ENCODE assay signal across 8 cellular contexts in genomic region chr11:123431619-123432018, GRCh38.
DNase-seq lines count a peak whose midpoint lies in the region; ATAC-seq and TF ChIP-seq lines count a peak whose summit lies in the region.

No MANE protein-coding gene starts in this region.

- H3K9me2 ChIP-seq in Loucy (replicated peaks; ENCODE audit: low read depth, low read length) = no peaks in the 10 kb centered on the region

- H3K9me3 ChIP-seq in Loucy (ENCODE audit: insufficient read depth, low read depth, low read length) = no peaks in the 10 kb centered on the region

- H3K4me3 Mint-ChIP-seq in central memory CD8-positive, alpha-beta T cell = peak overlapping the region; percentile 81
- peak overlapping the region; percentile 91 for H3K4me3 Mint-ChIP-seq in nephron progenitor cell

- ATAC-seq in central memory CD8-positive, alpha-beta T cell (replicated peaks; ENCODE audit: extremely low read depth, poor library complexity, severe bottlenecking) = no peak
- ATAC-seq in HG03520 (IDR thresholded peaks at IDR 0.05; ENCODE audit: unreplicated experiment) (no peak), GM21528 (IDR thresholded peaks at IDR 0.05; ENCODE audit: low FRiP score, unreplicated experiment) (no peak), GM18511 (IDR thresholded peaks at IDR 0.05; ENCODE audit: unreplicated experiment) (no peak)

- no peaks in the 10 kb centered on the region for H3F3A ChIP-seq in Loucy (ENCODE audit: low read depth)

- H3K27me3 Mint-ChIP-seq in central memory CD8-positive, alpha-beta T cell = peaks cover 5% of the 10 kb centered on the region
- H3K27me3 Mint-ChIP-seq in nephron progenitor cell (ENCODE audit: low read depth, poor library complexity) = peaks cover 14% of the 10 kb centered on the region

- H3K9me3 Mint-ChIP-seq in central memory CD8-positive, alpha-beta T cell = no peaks in the 10 kb centered on the region
- H3K9me3 Mint-ChIP-seq in nephron progenitor cell = no peaks in the 10 kb centered on the region

- no peaks in the 10 kb centered on the region for H3K36me3 ChIP-seq in Loucy (ENCODE audit: insufficient read depth, low read length)

- H4K20me1 ChIP-seq in Loucy (ENCODE audit: insufficient read depth, low read length, poor library complexity, severe bottlenecking) = peaks cover 11% of the 10 kb centered on the region

- no peak for TF ChIP-seq CTCF in Loucy (conservative IDR thresholded peaks at IDR 0.05; ENCODE audit: low read length)
- no peak for TF ChIP-seq CTCF in nephron progenitor cell (IDR thresholded peaks at IDR 0.05)

- H3K4me1 ChIP-seq in Loucy (ENCODE audit: insufficient read depth, low read length, poor library complexity, severe bottlenecking) = peaks cover 36% of the 10 kb centered on the region

- 0 out of 2 replicates have a peak overlapping the region, but pooled peaks have one; percentile 79 for H2AFZ ChIP-seq in Loucy (ENCODE audit: low read length)

- peaks cover 26% of the 10 kb centered on the region for H3K4me1 Mint-ChIP-seq in central memory CD8-positive, alpha-beta T cell
- H3K4me1 Mint-ChIP-seq in nephron progenitor cell = peaks cover 52% of the 10 kb centered on the region

- H3K27ac Mint-ChIP-seq in central memory CD8-positive, alpha-beta T cell (ENCODE audit: low read depth) = peak overlapping the region; percentile 91
- peak overlapping the region; percentile 55 for H3K27ac Mint-ChIP-seq in nephron progenitor cell

- DNase-seq in COLO668 (lab: John Stamatoyannopoulos, UW; ENCODE audit: unreplicated experiment) = peak; percentile 38
- no peak for DNase-seq in central memory CD8-positive, alpha-beta T cell (ENCODE audit: low spot score in 2 of 2)
- no peak for DNase-seq in nephron progenitor cell
- no peak for DNase-seq in middle frontal gyrus (ENCODE audit: extremely low spot score, low spot score)

- no peaks in the 10 kb centered on the region for H3K27me3 ChIP-seq in Loucy (ENCODE audit: insufficient read depth, low read length, poor library complexity, severe bottlenecking)

- H3K9ac ChIP-seq in Loucy (ENCODE audit: low read depth, low read length, poor library complexity, severe bottlenecking) = peak overlapping the region; percentile 82

- H3K4me2 ChIP-seq in Loucy (ENCODE audit: low read depth, low read length, poor library complexity, severe bottlenecking) = peak overlapping the region; percentile 98

- peaks cover 54% of the 10 kb centered on the region for H3K79me2 ChIP-seq in Loucy (ENCODE audit: insufficient read depth, low read length)

- peaks cover 6% of the 10 kb centered on the region for H3K36me3 Mint-ChIP-seq in central memory CD8-positive, alpha-beta T cell (ENCODE audit: insufficient read depth)
- peaks cover 12% of the 10 kb centered on the region for H3K36me3 Mint-ChIP-seq in nephron progenitor cell (ENCODE audit: low read depth)

- H3K4me3 ChIP-seq in Loucy (ENCODE audit: low read length, poor library complexity, severe bottlenecking) = peak overlapping the region; percentile 80
